12 cellular contexts compared by ENCODE assay signal in the genomic region with DNA sequence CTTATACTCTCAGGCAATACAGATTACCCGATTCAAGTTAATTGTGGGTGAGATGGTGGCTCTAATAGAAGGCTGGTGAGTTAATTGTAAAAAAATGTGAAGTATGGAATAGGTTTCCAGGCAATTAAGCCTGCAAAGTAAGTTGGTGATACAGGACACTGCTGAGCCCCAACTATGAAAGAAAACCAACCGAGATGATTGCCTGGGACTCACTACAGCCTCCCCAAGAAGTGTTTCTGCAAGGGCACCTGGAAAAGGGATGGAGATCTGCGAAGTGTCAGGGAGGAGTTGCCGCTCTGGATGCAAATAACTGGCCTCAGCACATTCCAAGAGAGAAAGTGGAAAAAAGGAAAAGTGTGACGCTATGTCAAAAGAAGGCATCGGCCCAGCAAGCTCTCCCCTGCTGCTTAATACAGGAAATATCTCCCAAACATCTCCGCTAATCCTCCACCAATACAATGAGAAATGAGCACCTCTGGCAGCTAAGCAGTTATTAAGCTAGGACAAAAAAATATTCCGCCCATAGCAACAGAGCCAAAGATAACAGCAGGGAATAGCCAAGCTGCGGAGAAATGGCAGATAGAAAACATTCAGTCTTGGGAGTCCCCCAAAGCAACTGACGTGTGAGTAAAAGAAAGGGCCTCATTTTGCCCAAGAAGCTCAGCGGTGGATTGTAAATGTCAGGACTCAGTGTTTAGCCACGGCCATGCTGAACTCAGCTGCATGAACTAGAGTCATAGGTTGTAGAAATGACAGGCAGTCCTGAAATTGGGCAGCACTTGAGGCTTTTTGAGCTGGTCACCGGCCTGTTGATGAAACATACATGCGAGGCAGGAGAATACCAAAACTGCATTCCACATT.
A peak's percentile ranks its signal among the peaks of the same experiment; 100 is the strongest.
DNase-seq lines count a peak whose midpoint lies in the region; ATAC-seq and TF ChIP-seq lines count a peak whose summit lies in the region.
"Had no signal": no experiment of that assay in that cellular context is flagged by ENCODE, and none has a peak within 500 bp of the region (broad histone marks: within the 10 kb centered on the region; RNA-seq: fewer than 3 reads in every experiment).

No MANE protein-coding gene starts in this region.

- H3K4me3 Mint-ChIP-seq in neural progenitor cell = peak overlapping the region; percentile 71
- H3K4me3 Mint-ChIP-seq: activated CD4-positive, alpha-beta memory T cell treated with anti-CD3 and anti-CD28 coated beads, Interleukin-2, amount 10 ng/mL, durations not matched to agents 7 days and 5 days had no signal

- H3K9ac ChIP-seq in SK-N-MC (ENCODE audit: insufficient read length) (peak overlapping the region; percentile 59), neural progenitor cell (no peak overlapping the region), Karpas-422 (ENCODE audit: low read length) (no peak overlapping the region)

- no peak for ATAC-seq in GM21576 (IDR thresholded peaks at IDR 0.05; ENCODE audit: unreplicated experiment)
- ATAC-seq: body of pancreas, right lobe of liver had no signal

- H3K36me3 Mint-ChIP-seq in neural progenitor cell = no peaks in the 10 kb centered on the region

- POLR2A ChIA-PET in AG04450 (lab: Yijun Ruan, JAX) = interaction anchor here (1.2 to 2.4 kb wide), 2 partner anchors 10 to 146 kb away, joined by 3 to 12 read pairs; no protein-coding TSS in a partner anchor

- peaks cover 6% of the 10 kb centered on the region; the same call in 1 of the 2 replicates for H3K9me3 ChIP-seq in AG04450 (ENCODE audit: control insufficient read depth, insufficient read depth, low read length)
- H3K9me3 ChIP-seq in SK-N-MC (ENCODE audit: low read depth, low read length) = no peaks in the 10 kb centered on the region
- no peaks in the 10 kb centered on the region for H3K9me3 ChIP-seq in neural progenitor cell (ENCODE audit: low read depth)
- no peaks in the 10 kb centered on the region for H3K9me3 ChIP-seq in Karpas-422 (ENCODE audit: low read length)
- H3K9me3 ChIP-seq: body of pancreas, right lobe of liver had no signal

- TF ChIP-seq CTCF in AG04450 (IDR thresholded peaks at IDR 0.05; ENCODE audit: low read depth, low read length) (no peak), fibroblast of villous mesenchyme (IDR thresholded peaks at IDR 0.05; ENCODE audit: insufficient read depth, low read depth, low read length) (no peak), neural progenitor cell (IDR thresholded peaks at IDR 0.05) (no peak)

- H3K27ac ChIP-seq in AG04450 (ENCODE audit: low read depth, low read length) (peak overlapping the region; percentile 85), SK-N-MC (peak overlapping the region; percentile 84), neural progenitor cell (no peak overlapping the region), Karpas-422 (ENCODE audit: low read length) (no peak overlapping the region)
- H3K27ac ChIP-seq: body of pancreas, right lobe of liver had no signal

- H3K4me3 ChIP-seq in AG04450 (ENCODE audit: low read depth, low read length) (peak overlapping the region; percentile 27), SK-N-MC (peak overlapping the region; percentile 71), fibroblast of villous mesenchyme (ENCODE audit: low read depth, low read length) (no peak overlapping the region), neural progenitor cell (no peak overlapping the region), Karpas-422 (ENCODE audit: low read length) (no peak overlapping the region)
- H3K4me3 ChIP-seq: body of pancreas, right lobe of liver had no signal

- H3K36me3 ChIP-seq in SK-N-MC (ENCODE audit: insufficient read depth, low read length) = no peaks in the 10 kb centered on the region
- no peaks in the 10 kb centered on the region for H3K36me3 ChIP-seq in neural progenitor cell
- H3K36me3 ChIP-seq in Karpas-422 (ENCODE audit: insufficient read depth, low read length) = no peaks in the 10 kb centered on the region
- H3K36me3 ChIP-seq: right lobe of liver had no signal

- DNase-seq in AG04450 (ENCODE audit: low read depth, low spot score) (no peak), SK-N-MC (ENCODE audit: low read depth, low spot score) (no peak), fibroblast of villous mesenchyme (ENCODE audit: low read depth) (peak; percentile 38), neural progenitor cell (ENCODE audit: low spot score) (peak; percentile 27), HuH-7.5 (ENCODE audit: low spot score) (no peak), DMS53 (lab: John Stamatoyannopoulos, UW) (no peak), Karpas-422 (no peak)
- DNase-seq: activated CD4-positive, alpha-beta memory T cell treated with anti-CD3 and anti-CD28 coated beads, Interleukin-2, amount 10 ng/mL, durations not matched to agents 7 days and 5 days; NCI-H1417; right lobe of liver had no signal

- peaks cover 19% of the 10 kb centered on the region for H3K4me1 ChIP-seq in neural progenitor cell
- no peaks in the 10 kb centered on the region for H3K4me1 ChIP-seq in Karpas-422 (ENCODE audit: low read length)
- H3K4me1 ChIP-seq: right lobe of liver had no signal

- peak overlapping the region; percentile 94 for H3K27ac Mint-ChIP-seq in neural progenitor cell
- H3K27ac Mint-ChIP-seq: activated CD4-positive, alpha-beta memory T cell treated with anti-CD3 and anti-CD28 coated beads, Interleukin-2, amount 10 ng/mL, durations not matched to agents 7 days and 5 days had no signal

- H3K9me2 ChIP-seq in Karpas-422 (replicated peaks; ENCODE audit: insufficient read depth, low read length) = no peaks in the 10 kb centered on the region

- H3K4me2 ChIP-seq in neural progenitor cell = peak overlapping the region; percentile 29
- no peak overlapping the region for H3K4me2 ChIP-seq in Karpas-422 (ENCODE audit: low read depth, low read length, poor library complexity, severe bottlenecking)

- peaks cover 6% of the 10 kb centered on the region for H3K9me3 Mint-ChIP-seq in neural progenitor cell
- H3K9me3 Mint-ChIP-seq: activated CD4-positive, alpha-beta memory T cell treated with anti-CD3 and anti-CD28 coated beads, Interleukin-2, amount 10 ng/mL, durations not matched to agents 7 days and 5 days had no signal

- H4K20me1 ChIP-seq in neural progenitor cell (ENCODE audit: low read depth) (no peaks in the 10 kb centered on the region), Karpas-422 (ENCODE audit: insufficient read depth, low read depth, low read length) (no peaks in the 10 kb centered on the region)

- no peaks in the 10 kb centered on the region for H3K27me3 ChIP-seq in AG04450 (ENCODE audit: control insufficient read depth, insufficient read depth, low read length)
- no peaks in the 10 kb centered on the region for H3K27me3 ChIP-seq in neural progenitor cell
- no peaks in the 10 kb centered on the region for H3K27me3 ChIP-seq in Karpas-422 (ENCODE audit: low read length)
- H3K27me3 ChIP-seq: body of pancreas, right lobe of liver had no signal

- H3K79me2 ChIP-seq in neural progenitor cell (ENCODE audit: low read depth) (no peaks in the 10 kb centered on the region), Karpas-422 (ENCODE audit: low read length) (no peaks in the 10 kb centered on the region)

- peak overlapping the region; percentile 31 for H2AFZ ChIP-seq in neural progenitor cell (replicated peaks)
- no peak overlapping the region for H2AFZ ChIP-seq in Karpas-422 (ENCODE audit: low read length)

- peaks cover 8% of the 10 kb centered on the region for H3F3A ChIP-seq in neural progenitor cell (ENCODE audit: low read depth)

- CTCF ChIA-PET in AG04450 (lab: Charles Lee) = interaction anchor here (0.5 to 1.1 kb wide), 4 partner anchors 8 to 80 kb away, joined by 3 read pairs; no protein-coding TSS in a partner anchor

- H3K27me3 Mint-ChIP-seq in neural progenitor cell (ENCODE audit: insufficient read depth, low read depth) = peaks cover 13% of the 10 kb centered on the region

- H3K4me1 Mint-ChIP-seq in neural progenitor cell = peaks cover 46% of the 10 kb centered on the region
- H3K4me1 Mint-ChIP-seq: activated CD4-positive, alpha-beta memory T cell treated with anti-CD3 and anti-CD28 coated beads, Interleukin-2, amount 10 ng/mL, durations not matched to agents 7 days and 5 days had no signal

Comparison
In these comparisons a context has a peak if more than half of its experiments do, and no peak if none do; other contexts are left out.
1. DNase-seq: peak in fibroblast of villous mesenchyme (single experiment) and neural progenitor cell (single experiment); none in AG04450 (single experiment), SK-N-MC (single experiment), HuH-7.5 (single experiment), DMS53 (single experiment) and Karpas-422 (single experiment).
2. H3K27ac ChIP-seq: peak in AG04450 (single experiment) and SK-N-MC (single experiment); none in neural progenitor cell (single experiment) and Karpas-422 (single experiment).
3. H3K4me3 ChIP-seq: peak in AG04450 (single experiment) and SK-N-MC (single experiment); none in fibroblast of villous mesenchyme (single experiment), neural progenitor cell (single experiment) and Karpas-422 (single experiment).